39 cellular contexts compared by ENCODE assay signal in the genomic region with DNA sequence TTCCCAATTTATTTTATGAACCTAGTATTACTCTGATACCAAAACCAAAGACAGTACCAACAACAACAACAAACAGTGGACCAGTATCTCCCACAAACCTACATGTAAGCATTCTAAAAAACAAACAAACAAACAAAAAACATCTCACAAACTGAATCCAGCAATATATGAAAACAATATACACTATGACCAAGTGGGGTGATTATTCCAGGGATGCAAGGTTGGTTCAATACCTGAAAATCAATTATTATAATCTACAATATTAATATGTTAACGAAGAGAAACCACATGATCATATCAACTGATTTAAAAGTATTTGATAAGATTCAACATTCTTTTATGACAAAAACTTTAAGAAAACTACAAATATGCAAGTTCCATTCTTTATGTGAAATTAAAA.
"Had no signal": no experiment of that assay in that cellular context is flagged by ENCODE, and none has a peak within 500 bp of the region (broad histone marks: within the 10 kb centered on the region; RNA-seq: fewer than 3 reads in every experiment).

No MANE protein-coding gene starts in this region.

- H3K27ac Mint-ChIP-seq: activated naive CD4-positive, alpha-beta T cell treated with anti-CD3 and anti-CD28 coated beads for 36 hours; activated naive CD4-positive, alpha-beta T cell treated with anti-CD3 and anti-CD28 coated beads, Interleukin-2, amount 10 ng/mL, durations not matched to agents 7 days and 5 days; activated naive CD4-positive, alpha-beta T cell treated with anti-CD3 and anti-CD28 coated beads, Interleukin-2, amount 50 U/mL, for 24 hours; activated naive CD4-positive, alpha-beta T cell treated with anti-CD3 and anti-CD28 coated beads, Interleukin-2, amount 50 U/mL, for 72 hours; activated naive CD8-positive, alpha-beta T cell; activated naive CD8-positive, alpha-beta T cell treated with anti-CD3 and anti-CD28 coated beads for 36 hours; activated naive CD8-positive, alpha-beta T cell treated with anti-CD3 and anti-CD28 coated beads, Interleukin-2, amount 10 ng/mL, durations not matched to agents 7 days and 5 days; activated naive CD8-positive, alpha-beta T cell treated with anti-CD3 and anti-CD28 coated beads, Interleukin-2, amount 50 U/mL, for 24 hours; activated T-cell treated with anti-CD3 and anti-CD28 coated beads, Interleukin-2, amount 50 U/mL, for 24 hours; activated T-cell treated with anti-CD3 and anti-CD28 coated beads, Interleukin-2, amount 50 U/mL, for 72 hours; activated T-helper 1 cell treated with anti-CD3 and anti-CD28 coated beads, Interleukin-12 subunit alpha, Interleukin-12 subunit beta, Interleukin-2, Interleukin-4 antibody, amounts not matched to agents 30 ng/mL and 10 ng/mL and 1 ng/mL, durations not matched to agents 14 hours and 24 hours and 36 hours; activated T-helper 17 cell treated with anti-CD3 and anti-CD28 coated beads, Interleukin-2, amount 50 U/mL, for 72 hours; activated T-helper 2 cell treated with anti-CD3 and anti-CD28 coated beads, Interferon-gamma antibody, Interleukin-2, Interleukin-4, amounts not matched to agents 10 μg/mL and 5 μg/mL and 100 μg/mL, durations not matched to agents 14 hours and 24 hours and 36 hours; brain had no signal

- H3K4me3 ChIP-seq: adrenal gland, ascending aorta, body of pancreas, breast epithelium, cardiac muscle cell had no signal

- H3K27me3 ChIP-seq: adrenal gland, ascending aorta, body of pancreas, brain microvascular endothelial cell, breast epithelium, cardiac muscle cell had no signal

- H3K27me3 Mint-ChIP-seq: activated naive CD4-positive, alpha-beta T cell treated with anti-CD3 and anti-CD28 coated beads, Interleukin-2, amount 10 ng/mL, durations not matched to agents 7 days and 5 days; activated naive CD8-positive, alpha-beta T cell; activated naive CD8-positive, alpha-beta T cell treated with anti-CD3 and anti-CD28 coated beads for 36 hours; activated naive CD8-positive, alpha-beta T cell treated with anti-CD3 and anti-CD28 coated beads, Interleukin-2, amount 10 ng/mL, durations not matched to agents 7 days and 5 days; activated naive CD8-positive, alpha-beta T cell treated with anti-CD3 and anti-CD28 coated beads, Interleukin-2, amount 50 U/mL, for 24 hours; activated T-cell treated with anti-CD3 and anti-CD28 coated beads, Interleukin-2, amount 50 U/mL, for 24 hours; activated T-helper 17 cell treated with anti-CD3 and anti-CD28 coated beads, Interleukin-2, amount 50 U/mL, for 72 hours; brain; central memory CD8-positive, alpha-beta T cell had no signal

- H3K36me3 ChIP-seq: adrenal gland, ascending aorta, brain microvascular endothelial cell, breast epithelium, cardiac muscle cell had no signal

- H3K36me3 Mint-ChIP-seq: activated naive CD4-positive, alpha-beta T cell treated with anti-CD3 and anti-CD28 coated beads, Interleukin-2, amount 10 ng/mL, durations not matched to agents 7 days and 5 days; activated naive CD4-positive, alpha-beta T cell treated with anti-CD3 and anti-CD28 coated beads, Interleukin-2, amount 50 U/mL, for 24 hours; activated naive CD8-positive, alpha-beta T cell; activated naive CD8-positive, alpha-beta T cell treated with anti-CD3 and anti-CD28 coated beads for 36 hours; activated naive CD8-positive, alpha-beta T cell treated with anti-CD3 and anti-CD28 coated beads, Interleukin-2, amount 10 ng/mL, durations not matched to agents 7 days and 5 days had no signal

- H3K4me3 Mint-ChIP-seq: activated naive CD4-positive, alpha-beta T cell treated with anti-CD3 and anti-CD28 coated beads for 36 hours; activated naive CD4-positive, alpha-beta T cell treated with anti-CD3 and anti-CD28 coated beads, Interleukin-2, amount 10 ng/mL, durations not matched to agents 7 days and 5 days; activated naive CD4-positive, alpha-beta T cell treated with anti-CD3 and anti-CD28 coated beads, Interleukin-2, amount 50 U/mL, for 24 hours; activated naive CD8-positive, alpha-beta T cell; activated naive CD8-positive, alpha-beta T cell treated with anti-CD3 and anti-CD28 coated beads for 36 hours; activated naive CD8-positive, alpha-beta T cell treated with anti-CD3 and anti-CD28 coated beads, Interleukin-2, amount 10 ng/mL, durations not matched to agents 7 days and 5 days; activated naive CD8-positive, alpha-beta T cell treated with anti-CD3 and anti-CD28 coated beads, Interleukin-2, amount 50 U/mL, for 24 hours; activated T-cell treated with anti-CD3 and anti-CD28 coated beads, Interleukin-2, amount 50 U/mL, for 24 hours; activated T-cell treated with anti-CD3 and anti-CD28 coated beads, Interleukin-2, amount 50 U/mL, for 4 hours; activated T-cell treated with anti-CD3 and anti-CD28 coated beads, Interleukin-2, amount 50 U/mL, for 72 hours; activated T-helper 1 cell treated with anti-CD3 and anti-CD28 coated beads, Interleukin-12 subunit alpha, Interleukin-12 subunit beta, Interleukin-2, Interleukin-4 antibody, amounts not matched to agents 30 ng/mL and 10 ng/mL and 1 ng/mL, durations not matched to agents 14 hours and 24 hours and 36 hours; activated T-helper 17 cell treated with anti-CD3 and anti-CD28 coated beads, Interleukin-2, amount 50 U/mL, for 72 hours; brain; central memory CD8-positive, alpha-beta T cell had no signal

- H3K4me1 ChIP-seq: adrenal gland, breast epithelium had no signal

- ATAC-seq: activated naive CD4-positive, alpha-beta T cell treated with anti-CD3 and anti-CD28 coated beads, Interleukin-2, amount 50 U/mL, for 72 hours; activated naive CD8-positive, alpha-beta T cell treated with anti-CD3 and anti-CD28 coated beads, Interleukin-2, amount 50 U/mL, for 24 hours; activated T-cell treated with anti-CD3 and anti-CD28 coated beads, Interleukin-2, amount 50 U/mL, for 4 hours; activated T-cell treated with anti-CD3 and anti-CD28 coated beads, Interleukin-2, amount 50 U/mL, for 72 hours; activated T-helper 17 cell treated with anti-CD3 and anti-CD28 coated beads, Interleukin-2, amount 50 U/mL, for 72 hours; body of pancreas had no signal

- H3K27ac ChIP-seq: adrenal gland, ascending aorta, body of pancreas, brain microvascular endothelial cell, breast epithelium, cardiac muscle cell had no signal

- H3K4me1 Mint-ChIP-seq: activated naive CD4-positive, alpha-beta T cell treated with anti-CD3 and anti-CD28 coated beads, Interleukin-2, amount 10 ng/mL, durations not matched to agents 7 days and 5 days; activated naive CD4-positive, alpha-beta T cell treated with anti-CD3 and anti-CD28 coated beads, Interleukin-2, amount 50 U/mL, for 24 hours; activated naive CD8-positive, alpha-beta T cell treated with anti-CD3 and anti-CD28 coated beads for 36 hours; activated naive CD8-positive, alpha-beta T cell treated with anti-CD3 and anti-CD28 coated beads, Interleukin-2, amount 10 ng/mL, durations not matched to agents 7 days and 5 days; activated naive CD8-positive, alpha-beta T cell treated with anti-CD3 and anti-CD28 coated beads, Interleukin-2, amount 50 U/mL, for 24 hours; activated T-helper 17 cell treated with anti-CD3 and anti-CD28 coated beads, Interleukin-2, amount 50 U/mL, for 72 hours; central memory CD8-positive, alpha-beta T cell had no signal

- DNase-seq: activated effector memory CD4-positive, alpha-beta T cell treated with anti-CD3 and anti-CD28 coated beads, Interleukin-2, amount 50 U/mL, for 16 hours; activated effector memory CD4-positive, alpha-beta T cell treated with Interleukin-2 at 50 U/mL for 16 hours; activated gamma-delta T cell; activated gamma-delta T cell treated with Interleukin-2 at 50 U/mL for 16 hours; activated naive CD4-positive, alpha-beta T cell; activated naive CD4-positive, alpha-beta T cell treated with anti-CD3 and anti-CD28 coated beads for 36 hours; activated naive CD4-positive, alpha-beta T cell treated with anti-CD3 and anti-CD28 coated beads, Interleukin-2, amount 10 ng/mL, durations not matched to agents 7 days and 5 days; activated naive CD4-positive, alpha-beta T cell treated with anti-CD3 and anti-CD28 coated beads, Interleukin-2, amount 50 U/mL, for 16 hours; activated naive CD4-positive, alpha-beta T cell treated with Interleukin-2 at 50 U/mL for 16 hours; activated naive CD8-positive, alpha-beta T cell treated with anti-CD3 and anti-CD28 coated beads for 36 hours; activated naive CD8-positive, alpha-beta T cell treated with anti-CD3 and anti-CD28 coated beads, Interleukin-2, amount 10 ng/mL, durations not matched to agents 7 days and 5 days; activated naive CD8-positive, alpha-beta T cell treated with anti-CD3 and anti-CD28 coated beads, Interleukin-2, amount 50 U/mL, for 24 hours; activated T-cell treated with anti-CD3 and anti-CD28 coated beads, Interleukin-2, amount 50 U/mL, for 1 hour; activated T-cell treated with anti-CD3 and anti-CD28 coated beads, Interleukin-2, amount 50 U/mL, for 24 hours; activated T-cell treated with anti-CD3 and anti-CD28 coated beads, Interleukin-2, amount 50 U/mL, for 4 hours; activated T-cell treated with anti-CD3 and anti-CD28 coated beads, Interleukin-2, amount 50 U/mL, for 48 hours; activated T-cell treated with anti-CD3 and anti-CD28 coated beads, Interleukin-2, amount 50 U/mL, for 72 hours; adrenal gland; amniotic stem cell; amygdala; anterior cingulate cortex; aorta; body of pancreas; brain microvascular endothelial cell; caudate nucleus; central memory CD4-positive, alpha-beta T cell; cerebellar nuclear complex had no signal

- FAIRE-seq: bronchial epithelial cell had no signal
